27 cellular contexts compared by ENCODE assay signal in genomic region chr17:49889500-49889899, GRCh38. TPM values are rescaled to one million over a fixed set of nuclear protein-coding genes. Genes with fewer than 3 reads are reported as not detected.
"Had no signal": no experiment of that assay in that cellular context is flagged by ENCODE, and none has a peak within 500 bp of the region (broad histone marks: within the 10 kb centered on the region; RNA-seq: fewer than 3 reads in every experiment).

No MANE protein-coding gene starts in this region.

- H3K27me3 ChIP-seq: testis had no signal

- H3K9me3 Mint-ChIP-seq: activated naive CD4-positive, alpha-beta T cell treated with anti-CD3 and anti-CD28 coated beads, Interleukin-2, amount 50 U/mL, for 24 hours; central memory CD8-positive, alpha-beta T cell; naive thymus-derived CD8-positive, alpha-beta T cell; neural progenitor cell; stimulated activated naive B cell treated with anti-CD40 and anti-IgM and Interleukin-4, amounts not matched to agents 10 μg/mL and 1 μg/mL and 100 μg/mL, for 72 hours; WTC11 had no signal

- DNase-seq: activated gamma-delta T cell treated with Interleukin-2 at 50 U/mL for 16 hours; activated T-cell treated with anti-CD3 and anti-CD28 coated beads, Interleukin-2, amount 50 U/mL, for 1 hour; aorta; effector memory CD4-positive, alpha-beta T cell; heart right ventricle; naive thymus-derived CD8-positive, alpha-beta T cell; sigmoid colon; stimulated activated CD4-positive, alpha-beta T cell treated with anti-CD3 and anti-CD28 coated beads, Interleukin-2, amount 100 ng/mL, for 48 hours; stimulated activated CD8-positive, alpha-beta memory T cell treated with anti-CD3 and anti-CD28 coated beads, Interleukin-4, amount 100 ng/mL, for 48 hours; stimulated activated naive B cell treated with anti-CD40 and anti-IgM and Interleukin-4, amounts not matched to agents 10 μg/mL and 1 μg/mL and 100 μg/mL, for 72 hours; T-helper 1 cell; upper lobe of right lung had no signal

- H3K36me3 Mint-ChIP-seq: activated naive CD4-positive, alpha-beta T cell treated with anti-CD3 and anti-CD28 coated beads, Interleukin-2, amount 50 U/mL, for 24 hours; naive thymus-derived CD8-positive, alpha-beta T cell; neural progenitor cell; stimulated activated naive B cell treated with anti-CD40 and anti-IgM and Interleukin-4, amounts not matched to agents 10 μg/mL and 1 μg/mL and 100 μg/mL, for 72 hours; WTC11 had no signal

- H3K36me3 ChIP-seq: heart right ventricle, neural progenitor cell, sigmoid colon, upper lobe of right lung had no signal

- H3K9me3 ChIP-seq: heart right ventricle, sigmoid colon, testis, upper lobe of right lung had no signal

- H3K9ac ChIP-seq: neural progenitor cell had no signal

- H3K27ac ChIP-seq: heart right ventricle, neural progenitor cell, sigmoid colon, testis, upper lobe of right lung had no signal

- H3K4me3 ChIP-seq: heart right ventricle, lung, neural progenitor cell, sigmoid colon, testis, upper lobe of right lung had no signal

- H2AFZ ChIP-seq: neural progenitor cell had no signal

- H3K4me2 ChIP-seq: neural progenitor cell had no signal

- H3K27ac Mint-ChIP-seq: activated naive CD4-positive, alpha-beta T cell treated with anti-CD3 and anti-CD28 coated beads, Interleukin-2, amount 50 U/mL, for 24 hours; naive thymus-derived CD8-positive, alpha-beta T cell; neural progenitor cell; stimulated activated naive B cell treated with anti-CD40 and anti-IgM and Interleukin-4, amounts not matched to agents 10 μg/mL and 1 μg/mL and 100 μg/mL, for 72 hours; WTC11 had no signal

- H3K4me1 Mint-ChIP-seq: activated naive CD4-positive, alpha-beta T cell treated with anti-CD3 and anti-CD28 coated beads, Interleukin-2, amount 50 U/mL, for 24 hours; central memory CD8-positive, alpha-beta T cell had no signal

- H3K4me3 Mint-ChIP-seq: activated naive CD4-positive, alpha-beta T cell treated with anti-CD3 and anti-CD28 coated beads, Interleukin-2, amount 50 U/mL, for 24 hours; central memory CD8-positive, alpha-beta T cell; naive thymus-derived CD8-positive, alpha-beta T cell; neural progenitor cell; stimulated activated naive B cell treated with anti-CD40 and anti-IgM and Interleukin-4, amounts not matched to agents 10 μg/mL and 1 μg/mL and 100 μg/mL, for 72 hours; WTC11 had no signal

- FAIRE-seq: colon, endothelial cell of umbilical vein had no signal

RNA-seq across cellular contexts. Expression of gene TAC4, which starts 41.6 kb away (rescaled TPM):
- total RNA-seq: aorta; dermis microvascular lymphatic vessel endothelial cell; endothelial cell of umbilical vein; fibroblast of villous mesenchyme; kidney epithelial cell; left lobe of liver; lung; naive thymus-derived CD8-positive, alpha-beta T cell; osteoblast; posterior vena cava; renal cortical epithelial cell; sigmoid colon; testis; upper lobe of right lung; WTC11 had no signal
- polyA plus RNA-seq: aorta; heart right ventricle; lung; naive thymus-derived CD8-positive, alpha-beta T cell had no signal
